ENCODE assay signal across 1 cellular context in genomic region chr7:99372275-99373085, GRCh38.
TF ChIP-seq lines count a peak whose summit lies in the region.

No MANE protein-coding gene starts in this region.

TF ChIP-seq in HepG2, 621 proteins besides CTCF, POLR2A, EP300 and RAD21 (continued from another document and continues in another):
- TF ChIP-seq CERS6 (CRISPR knock-in tag; IDR thresholded peaks at IDR 0.05): no peak
- no peak for TF ChIP-seq ZNF446 (CRISPR knock-in tag; IDR thresholded peaks at IDR 0.05)
- TF ChIP-seq JUN (CRISPR knock-in tag; IDR thresholded peaks at IDR 0.05): no peak
- TF ChIP-seq HMGXB4 (CRISPR knock-in tag; IDR thresholded peaks at IDR 0.05; ENCODE audit: borderline replicate concordance in 1 of 2, low read depth in 1 of 2): peak; percentile 50 to 56; a peak in 2 of 4 replicates
- no peak for TF ChIP-seq MED8 (CRISPR knock-in tag; IDR thresholded peaks at IDR 0.05; ENCODE audit: insufficient replicate concordance)
- TF ChIP-seq CBFB (CRISPR knock-in tag; IDR thresholded peaks at IDR 0.05): peak; percentile 37; the same call in 1 of the 2 replicates
- TF ChIP-seq GABPA (IDR thresholded peaks at IDR 0.05; ENCODE audit: low read depth, low read length): no peak
- TF ChIP-seq GABPA (CRISPR knock-in tag; IDR thresholded peaks at IDR 0.05; ENCODE audit: low read depth): peak; percentile 56
- no peak for TF ChIP-seq MYNN (CRISPR knock-in tag; IDR thresholded peaks at IDR 0.05; ENCODE audit: low read depth)
- TF ChIP-seq, protein P1, sequence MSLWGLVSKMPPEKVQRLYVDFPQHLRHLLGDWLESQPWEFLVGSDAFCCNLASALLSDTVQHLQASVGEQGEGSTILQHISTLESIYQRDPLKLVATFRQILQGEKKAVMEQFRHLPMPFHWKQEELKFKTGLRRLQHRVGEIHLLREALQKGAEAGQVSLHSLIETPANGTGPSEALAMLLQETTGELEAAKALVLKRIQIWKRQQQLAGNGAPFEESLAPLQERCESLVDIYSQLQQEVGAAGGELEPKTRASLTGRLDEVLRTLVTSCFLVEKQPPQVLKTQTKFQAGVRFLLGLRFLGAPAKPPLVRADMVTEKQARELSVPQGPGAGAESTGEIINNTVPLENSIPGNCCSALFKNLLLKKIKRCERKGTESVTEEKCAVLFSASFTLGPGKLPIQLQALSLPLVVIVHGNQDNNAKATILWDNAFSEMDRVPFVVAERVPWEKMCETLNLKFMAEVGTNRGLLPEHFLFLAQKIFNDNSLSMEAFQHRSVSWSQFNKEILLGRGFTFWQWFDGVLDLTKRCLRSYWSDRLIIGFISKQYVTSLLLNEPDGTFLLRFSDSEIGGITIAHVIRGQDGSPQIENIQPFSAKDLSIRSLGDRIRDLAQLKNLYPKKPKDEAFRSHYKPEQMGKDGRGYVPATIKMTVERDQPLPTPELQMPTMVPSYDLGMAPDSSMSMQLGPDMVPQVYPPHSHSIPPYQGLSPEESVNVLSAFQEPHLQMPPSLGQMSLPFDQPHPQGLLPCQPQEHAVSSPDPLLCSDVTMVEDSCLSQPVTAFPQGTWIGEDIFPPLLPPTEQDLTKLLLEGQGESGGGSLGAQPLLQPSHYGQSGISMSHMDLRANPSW (CRISPR knock-in tag; IDR thresholded peaks at IDR 0.05; ENCODE audit: borderline replicate concordance): 0 out of 2 replicates have a peak, but pooled peaks have one; percentile 56
- no peak for TF ChIP-seq ZNF839 (CRISPR knock-in tag; IDR thresholded peaks at IDR 0.05; ENCODE audit: borderline replicate concordance)
- TF ChIP-seq ATF1 (CRISPR knock-in tag; IDR thresholded peaks at IDR 0.05): 0 out of 2 replicates have a peak, but pooled peaks have one; percentile 53
- no peak for TF ChIP-seq JARID2 (CRISPR knock-in tag; IDR thresholded peaks at IDR 0.05; ENCODE audit: insufficient replicate concordance)
- peak; percentile 99 for TF ChIP-seq ELF4 (CRISPR knock-in tag; IDR thresholded peaks at IDR 0.05; ENCODE audit: borderline replicate concordance)
- no peak for TF ChIP-seq ADNP (CRISPR knock-in tag; IDR thresholded peaks at IDR 0.05)
- TF ChIP-seq ZNF709 (CRISPR knock-in tag; IDR thresholded peaks at IDR 0.05): no peak
- TF ChIP-seq ZNF777 (CRISPR knock-in tag; IDR thresholded peaks at IDR 0.05): no peak
- TF ChIP-seq, protein P2, sequence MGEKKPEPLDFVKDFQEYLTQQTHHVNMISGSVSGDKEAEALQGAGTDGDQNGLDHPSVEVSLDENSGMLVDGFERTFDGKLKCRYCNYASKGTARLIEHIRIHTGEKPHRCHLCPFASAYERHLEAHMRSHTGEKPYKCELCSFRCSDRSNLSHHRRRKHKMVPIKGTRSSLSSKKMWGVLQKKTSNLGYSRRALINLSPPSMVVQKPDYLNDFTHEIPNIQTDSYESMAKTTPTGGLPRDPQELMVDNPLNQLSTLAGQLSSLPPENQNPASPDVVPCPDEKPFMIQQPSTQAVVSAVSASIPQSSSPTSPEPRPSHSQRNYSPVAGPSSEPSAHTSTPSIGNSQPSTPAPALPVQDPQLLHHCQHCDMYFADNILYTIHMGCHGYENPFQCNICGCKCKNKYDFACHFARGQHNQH (CRISPR knock-in tag; IDR thresholded peaks at IDR 0.05): peak; percentile 38; the same call in 1 of the 2 replicates
- TF ChIP-seq ZBTB8A (CRISPR knock-in tag; IDR thresholded peaks at IDR 0.05; ENCODE audit: borderline replicate concordance, low read depth): no peak
- TF ChIP-seq ZNF703 (CRISPR knock-in tag; IDR thresholded peaks at IDR 0.05; ENCODE audit: borderline replicate concordance): no peak
- no peak for TF ChIP-seq ZNF260 (CRISPR knock-in tag; IDR thresholded peaks at IDR 0.05; ENCODE audit: borderline replicate concordance, low read depth)
- TF ChIP-seq ZFP37 (CRISPR knock-in tag; IDR thresholded peaks at IDR 0.05; ENCODE audit: borderline replicate concordance): no peak
- TF ChIP-seq ZNF124 (CRISPR knock-in tag; IDR thresholded peaks at IDR 0.05): no peak; the same call in 1 of the 2 replicates
- 0 out of 2 replicates have a peak, but pooled peaks have one; percentile 15 for TF ChIP-seq ZNF333 (CRISPR knock-in tag; IDR thresholded peaks at IDR 0.05; ENCODE audit: borderline replicate concordance)
- no peak for TF ChIP-seq ZNF577 (CRISPR knock-in tag; IDR thresholded peaks at IDR 0.05; ENCODE audit: borderline replicate concordance, low read depth)
- 0 out of 2 replicates have a peak, but pooled peaks have one; percentile 4 for TF ChIP-seq ZNF550 (CRISPR knock-in tag; IDR thresholded peaks at IDR 0.05; ENCODE audit: borderline replicate concordance)
- no peak for TF ChIP-seq ATM (IDR thresholded peaks at IDR 0.05; ENCODE audit: borderline replicate concordance)
- no peak for TF ChIP-seq KDM4B (CRISPR knock-in tag; IDR thresholded peaks at IDR 0.05)
- no peak for TF ChIP-seq SUZ12 (IDR thresholded peaks at IDR 0.05; ENCODE audit: low read depth, low read length)
- TF ChIP-seq SATB2 (CRISPR knock-in tag; IDR thresholded peaks at IDR 0.05): no peak
- no peak for TF ChIP-seq ZNF776 (CRISPR knock-in tag; IDR thresholded peaks at IDR 0.05)
- TF ChIP-seq ZNF101 (CRISPR knock-in tag; IDR thresholded peaks at IDR 0.05; ENCODE audit: borderline replicate concordance, low read depth): no peak
- no peak for TF ChIP-seq ZBTB25 (CRISPR knock-in tag; IDR thresholded peaks at IDR 0.05)
- no peak for TF ChIP-seq ZNF678 (CRISPR knock-in tag; IDR thresholded peaks at IDR 0.05)
- peak; percentile 61 for TF ChIP-seq BCL6 (CRISPR knock-in tag; IDR thresholded peaks at IDR 0.05)
- no peak for TF ChIP-seq ZNF503 (CRISPR knock-in tag; IDR thresholded peaks at IDR 0.05)
- peak; percentile 74; the same call in 1 of the 2 replicates for TF ChIP-seq ZNF337 (CRISPR knock-in tag; IDR thresholded peaks at IDR 0.05; ENCODE audit: borderline replicate concordance, low read depth)
- no peak for TF ChIP-seq PLRG1 (conservative IDR thresholded peaks at IDR 0.05)
- TF ChIP-seq SNRNP70 (IDR thresholded peaks at IDR 0.05; ENCODE audit: low read depth, low read length): no peak
- no peak for TF ChIP-seq MTA3 (CRISPR knock-in tag; IDR thresholded peaks at IDR 0.05)
- TF ChIP-seq NR2F2 (IDR thresholded peaks at IDR 0.05; ENCODE audit: borderline replicate concordance, low read depth): peak; percentile 79; the same call in 1 of the 2 replicates
- no peak for TF ChIP-seq ZSCAN29 (CRISPR knock-in tag; conservative IDR thresholded peaks at IDR 0.05)
- TF ChIP-seq, protein P3, sequence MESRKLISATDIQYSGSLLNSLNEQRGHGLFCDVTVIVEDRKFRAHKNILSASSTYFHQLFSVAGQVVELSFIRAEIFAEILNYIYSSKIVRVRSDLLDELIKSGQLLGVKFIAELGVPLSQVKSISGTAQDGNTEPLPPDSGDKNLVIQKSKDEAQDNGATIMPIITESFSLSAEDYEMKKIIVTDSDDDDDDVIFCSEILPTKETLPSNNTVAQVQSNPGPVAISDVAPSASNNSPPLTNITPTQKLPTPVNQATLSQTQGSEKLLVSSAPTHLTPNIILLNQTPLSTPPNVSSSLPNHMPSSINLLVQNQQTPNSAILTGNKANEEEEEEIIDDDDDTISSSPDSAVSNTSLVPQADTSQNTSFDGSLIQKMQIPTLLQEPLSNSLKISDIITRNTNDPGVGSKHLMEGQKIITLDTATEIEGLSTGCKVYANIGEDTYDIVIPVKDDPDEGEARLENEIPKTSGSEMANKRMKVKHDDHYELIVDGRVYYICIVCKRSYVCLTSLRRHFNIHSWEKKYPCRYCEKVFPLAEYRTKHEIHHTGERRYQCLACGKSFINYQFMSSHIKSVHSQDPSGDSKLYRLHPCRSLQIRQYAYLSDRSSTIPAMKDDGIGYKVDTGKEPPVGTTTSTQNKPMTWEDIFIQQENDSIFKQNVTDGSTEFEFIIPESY (CRISPR knock-in tag; IDR thresholded peaks at IDR 0.05): 0 out of 2 replicates have a peak, but pooled peaks have one; percentile 54
- TF ChIP-seq SKIL (CRISPR knock-in tag; IDR thresholded peaks at IDR 0.05; ENCODE audit: borderline replicate concordance): peak; percentile 64; the same call in 1 of the 2 replicates
- no peak for TF ChIP-seq CAMTA2 (CRISPR knock-in tag; IDR thresholded peaks at IDR 0.05; ENCODE audit: borderline replicate concordance)
- no peak for TF ChIP-seq BORCS8-MEF2B (CRISPR knock-in tag; IDR thresholded peaks at IDR 0.05)
- TF ChIP-seq, protein P4, sequence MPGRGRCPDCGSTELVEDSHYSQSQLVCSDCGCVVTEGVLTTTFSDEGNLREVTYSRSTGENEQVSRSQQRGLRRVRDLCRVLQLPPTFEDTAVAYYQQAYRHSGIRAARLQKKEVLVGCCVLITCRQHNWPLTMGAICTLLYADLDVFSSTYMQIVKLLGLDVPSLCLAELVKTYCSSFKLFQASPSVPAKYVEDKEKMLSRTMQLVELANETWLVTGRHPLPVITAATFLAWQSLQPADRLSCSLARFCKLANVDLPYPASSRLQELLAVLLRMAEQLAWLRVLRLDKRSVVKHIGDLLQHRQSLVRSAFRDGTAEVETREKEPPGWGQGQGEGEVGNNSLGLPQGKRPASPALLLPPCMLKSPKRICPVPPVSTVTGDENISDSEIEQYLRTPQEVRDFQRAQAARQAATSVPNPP (CRISPR knock-in tag; IDR thresholded peaks at IDR 0.05): no peak
- no peak for TF ChIP-seq BRCA1 (CRISPR knock-in tag; IDR thresholded peaks at IDR 0.05)
- TF ChIP-seq SOX6 (IDR thresholded peaks at IDR 0.05): no peak
- TF ChIP-seq SOX6 (CRISPR knock-in tag; IDR thresholded peaks at IDR 0.05): peak; percentile 64; the same call in 1 of the 2 replicates
- TF ChIP-seq ELK4 (CRISPR knock-in tag; IDR thresholded peaks at IDR 0.05; ENCODE audit: borderline replicate concordance): no peak
- TF ChIP-seq ARID2 (CRISPR knock-in tag; IDR thresholded peaks at IDR 0.05; ENCODE audit: borderline replicate concordance): 0 out of 2 replicates have a peak, but pooled peaks have one; percentile 11
- TF ChIP-seq LCORL (IDR thresholded peaks at IDR 0.05): no peak
- TF ChIP-seq LCORL (CRISPR knock-in tag; IDR thresholded peaks at IDR 0.05): peak; percentile 90
- TF ChIP-seq KAT7 (CRISPR knock-in tag; IDR thresholded peaks at IDR 0.05; ENCODE audit: borderline replicate concordance): no peak
- TF ChIP-seq ZNF737 (CRISPR knock-in tag; IDR thresholded peaks at IDR 0.05; ENCODE audit: borderline replicate concordance): no peak
